Comparison of ENCODE assay signal across 10 cellular contexts in the genomic region with DNA sequence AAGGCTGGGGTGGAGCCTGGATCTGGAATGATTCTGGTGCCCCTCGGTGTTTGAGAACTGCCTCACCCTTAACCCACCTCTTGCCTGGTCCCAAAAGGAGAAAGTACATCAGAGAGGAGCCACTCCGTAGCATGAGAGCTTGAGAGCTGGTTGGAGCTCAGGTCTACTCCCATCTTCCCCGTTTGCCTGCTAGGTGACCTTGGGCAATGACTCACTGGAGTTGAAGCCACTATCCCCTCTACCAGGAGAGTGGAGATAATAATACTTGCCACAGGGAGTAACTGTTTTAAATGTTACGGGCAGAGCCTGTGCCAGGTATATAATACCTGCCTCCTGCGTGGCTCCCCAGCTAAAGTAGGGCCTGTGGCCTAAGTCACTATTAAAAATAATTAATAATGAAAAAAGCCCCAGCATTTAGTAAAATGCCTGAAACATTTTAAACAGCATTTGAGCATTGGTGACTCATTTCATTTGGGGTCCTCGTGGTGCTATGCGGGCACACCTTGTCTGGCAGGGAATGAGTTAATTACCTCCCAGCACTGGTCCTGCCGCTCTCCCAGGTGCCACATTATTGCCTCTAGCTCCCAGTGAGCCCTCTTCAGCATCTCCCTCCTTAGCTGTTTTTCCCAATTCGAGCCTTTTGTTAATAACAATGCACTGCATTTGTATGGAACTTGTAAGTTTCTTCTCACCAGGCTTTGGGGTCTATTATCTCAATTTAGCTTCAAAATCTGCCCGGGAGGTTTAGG. TPM values are rescaled to one million over a fixed set of nuclear protein-coding genes. Genes with fewer than 3 reads are reported as not detected.
DNase-seq lines count a peak whose midpoint lies in the region; ATAC-seq and TF ChIP-seq lines count a peak whose summit lies in the region.
"Had no signal": no experiment of that assay in that cellular context is flagged by ENCODE, and none has a peak within 500 bp of the region (broad histone marks: within the 10 kb centered on the region; RNA-seq: fewer than 3 reads in every experiment).

No MANE protein-coding gene starts in this region.

- no peak for TF ChIP-seq POLR2A in stomach (IDR thresholded peaks at IDR 0.05)

- peaks cover 0 to 2% (median 0%) of the 10 kb centered on the region in 7 donors for H3K9me3 Mint-ChIP-seq in CD4-positive, CD25-positive, alpha-beta regulatory T cell
- H3K9me3 Mint-ChIP-seq in IgD-negative memory B cell (no peaks in the 10 kb centered on the region), Caco-2 (ENCODE audit: unreplicated experiment) (no peaks in the 10 kb centered on the region)
- no peaks in the 10 kb centered on the region for H3K9me3 Mint-ChIP-seq in activated naive CD8-positive, alpha-beta T cell treated with anti-CD3 and anti-CD28 coated beads, Interleukin-2, amount 50 U/mL, for 24 hours

- 65 to 71% (median 67%) methylated on average over 10 of the region's 10 CpGs for WGBS in stomach, 5 donors

- peak overlapping the region; percentile 78 to 98 (median 98) for H3K27ac Mint-ChIP-seq in CD4-positive, CD25-positive, alpha-beta regulatory T cell
- H3K27ac Mint-ChIP-seq in IgD-negative memory B cell (peak overlapping the region; percentile 42 to 95 (median 84)), Caco-2 (ENCODE audit: unreplicated experiment) (no peak overlapping the region)
- H3K27ac Mint-ChIP-seq in activated naive CD8-positive, alpha-beta T cell treated with anti-CD3 and anti-CD28 coated beads, Interleukin-2, amount 50 U/mL, for 24 hours = peak overlapping the region; percentile 70

- intact Hi-C loops in Caco-2 (cut with micrococcal nuclease; ENCODE audit: unreplicated experiment) (no loop called here), stomach (cut with DNase I; ENCODE audit: low total_unique reads) (no loop called here)

- no peak for TF ChIP-seq CTCF in Caco-2 (IDR thresholded peaks at IDR 0.05; ENCODE audit: insufficient read depth in 1 of 2, low read depth in 1 of 2, low read length in 1 of 2, severe bottlenecking in 1 of 2, unreplicated experiment in 1 of 2)
- no peak for TF ChIP-seq CTCF in stomach (IDR thresholded peaks at IDR 0.05)

- peak overlapping the region in 1 of 4 donors; percentile 74 for H3K4me3 Mint-ChIP-seq in CD4-positive, CD25-positive, alpha-beta regulatory T cell
- H3K4me3 Mint-ChIP-seq in IgD-negative memory B cell = no peak overlapping the region
- no peak overlapping the region for H3K4me3 Mint-ChIP-seq in activated naive CD8-positive, alpha-beta T cell treated with anti-CD3 and anti-CD28 coated beads, Interleukin-2, amount 50 U/mL, for 24 hours
- H3K4me3 Mint-ChIP-seq in Caco-2 (ENCODE audit: unreplicated experiment) = no peak overlapping the region

- peak overlapping the region; percentile 94 for H3K27ac ChIP-seq in CD4-positive, CD25-positive, alpha-beta regulatory T cell (ENCODE audit: insufficient read depth, low read length, poor library complexity, severe bottlenecking)
- peak overlapping the region in 2 of 5 donors; percentile 32 to 51 for H3K27ac ChIP-seq in stomach
- H3K27ac ChIP-seq: SJSA1 had no signal

- no peaks in the 10 kb centered on the region for H3K27me3 ChIP-seq in CD4-positive, CD25-positive, alpha-beta regulatory T cell (ENCODE audit: control insufficient read depth, insufficient read depth, low read length)
- H3K27me3 ChIP-seq in Caco-2 (replicated peaks; ENCODE audit: control insufficient read depth, insufficient read depth, low read length) (no peaks in the 10 kb centered on the region), stomach (peaks cover 0 to 23% (median 0%) of the 10 kb centered on the region in 3 donors)
- H3K27me3 ChIP-seq: SJSA1 had no signal

- H3K27me3 Mint-ChIP-seq in CD4-positive, CD25-positive, alpha-beta regulatory T cell = no peaks in the 10 kb centered on the region
- H3K27me3 Mint-ChIP-seq in IgD-negative memory B cell = no peaks in the 10 kb centered on the region
- no peaks in the 10 kb centered on the region for H3K27me3 Mint-ChIP-seq in activated naive CD8-positive, alpha-beta T cell treated with anti-CD3 and anti-CD28 coated beads, Interleukin-2, amount 50 U/mL, for 24 hours
- H3K27me3 Mint-ChIP-seq in Caco-2 (ENCODE audit: insufficient read depth, unreplicated experiment) = no peaks in the 10 kb centered on the region

- peaks cover 40% of the 10 kb centered on the region for H3K36me3 ChIP-seq in CD4-positive, CD25-positive, alpha-beta regulatory T cell (ENCODE audit: control insufficient read depth, insufficient read depth, low read length)
- H3K36me3 ChIP-seq in Caco-2 (ENCODE audit: control insufficient read depth, insufficient read depth, low read length) (no peaks in the 10 kb centered on the region), stomach (peaks cover 0 to 5% (median 0%) of the 10 kb centered on the region in 4 donors)
- H3K36me3 ChIP-seq: SJSA1 had no signal

- BruUV-seq in Caco-2 (replicated peaks; lab: Mats Ljungman, UMichigan) = no TSS peak

- CTCF ChIA-PET in Caco-2 (lab: Charles Lee) = interaction anchor here (0.7 kb wide), 1 partner anchor 151 kb away, joined by 3 read pairs; no protein-coding TSS in a partner anchor

- TF ChIP-seq EP300 in stomach (IDR thresholded peaks at IDR 0.05) = no peak

- peaks cover 51% of the 10 kb centered on the region for H3K36me3 Mint-ChIP-seq in CD4-positive, CD25-positive, alpha-beta regulatory T cell
- H3K36me3 Mint-ChIP-seq in IgD-negative memory B cell = peaks cover 7% of the 10 kb centered on the region
- peaks cover 16% of the 10 kb centered on the region for H3K36me3 Mint-ChIP-seq in activated naive CD8-positive, alpha-beta T cell treated with anti-CD3 and anti-CD28 coated beads, Interleukin-2, amount 50 U/mL, for 24 hours (ENCODE audit: low read depth)
- peaks cover 5% of the 10 kb centered on the region for H3K36me3 Mint-ChIP-seq in Caco-2 (ENCODE audit: insufficient read depth, unreplicated experiment)

- H3K4me1 Mint-ChIP-seq in CD4-positive, CD25-positive, alpha-beta regulatory T cell = peaks cover 19 to 92% (median 71%) of the 10 kb centered on the region in 4 donors
- H3K4me1 Mint-ChIP-seq in IgD-negative memory B cell = peaks cover 22 to 65% (median 43%) of the 10 kb centered on the region in 3 donors
- peaks cover 97% of the 10 kb centered on the region for H3K4me1 Mint-ChIP-seq in activated naive CD8-positive, alpha-beta T cell treated with anti-CD3 and anti-CD28 coated beads, Interleukin-2, amount 50 U/mL, for 24 hours
- H3K4me1 Mint-ChIP-seq in Caco-2 (ENCODE audit: low read depth, unreplicated experiment) = no peaks in the 10 kb centered on the region

- no peak for ATAC-seq in CD4-positive, CD25-positive, alpha-beta regulatory T cell (ENCODE audit: low read depth in 2 of 2)
- no peak for ATAC-seq in activated naive CD8-positive, alpha-beta T cell treated with anti-CD3 and anti-CD28 coated beads, Interleukin-2, amount 50 U/mL, for 24 hours
- no peak for ATAC-seq in GM21723 (IDR thresholded peaks at IDR 0.05; ENCODE audit: unreplicated experiment)

- no peaks in the 10 kb centered on the region for H3K9me3 ChIP-seq in CD4-positive, CD25-positive, alpha-beta regulatory T cell (ENCODE audit: control insufficient read depth in 2 of 2, low read length in 2 of 2)
- H3K9me3 ChIP-seq in Caco-2 (no peaks in the 10 kb centered on the region), stomach (no peaks in the 10 kb centered on the region)
- H3K9me3 ChIP-seq: SJSA1 had no signal

- H3K4me1 ChIP-seq in CD4-positive, CD25-positive, alpha-beta regulatory T cell (ENCODE audit: control insufficient read depth, insufficient read depth, low read length, poor library complexity, severe bottlenecking) = peaks cover 89% of the 10 kb centered on the region
- H3K4me1 ChIP-seq in Caco-2 (peaks cover 6% of the 10 kb centered on the region; the same call in 1 of the 2 replicates), stomach (peaks cover 21 to 83% (median 33%) of the 10 kb centered on the region in 4 donors)

- POLR2A ChIA-PET in Caco-2 (lab: Charles Lee) = no interaction called here

- DNase-seq in CD4-positive, CD25-positive, alpha-beta regulatory T cell = no peak
- DNase-seq in activated naive CD8-positive, alpha-beta T cell treated with anti-CD3 and anti-CD28 coated beads, Interleukin-2, amount 50 U/mL, for 24 hours = no peak
- DNase-seq in kidney glomerular epithelial cell (lab: John Stamatoyannopoulos, UW) (peak; percentile 38), Caco-2 (no peak), stomach (no peak)
- DNase-seq in activated CD4-positive, CD25-positive, alpha-beta regulatory T cell (lab: John Stamatoyannopoulos, UW) = no peak
- DNase-seq: NCI-H2029 had no signal

- H3K4me3 ChIP-seq in CD4-positive, CD25-positive, alpha-beta regulatory T cell (ENCODE audit: low read depth, low read length) = no peak overlapping the region
- H3K4me3 ChIP-seq in Caco-2 (ENCODE audit: low read depth, low read length) (no peak overlapping the region), stomach (no peak overlapping the region)
- H3K4me3 ChIP-seq: SJSA1 had no signal

RNA-seq across cellular contexts. Expression of a gene that starts 22.5 kb away (rescaled TPM):
- 153 TPM for total RNA-seq in CD4-positive, CD25-positive, alpha-beta regulatory T cell
- polyA plus RNA-seq in CD4-positive, CD25-positive, alpha-beta regulatory T cell = 10 to 100 TPM; 47.4 to 56.9 (median 48.9) TPM
- polyA plus RNA-seq in IgD-negative memory B cell (70.8 TPM), stomach (1 to 10 TPM; 1.9 to 6.0 (median 5.0) TPM)
- total RNA-seq in Caco-2 (2022) (not detected in 2 replicates), stomach (10 to 100 TPM in 2 of 5 donors, 1 to 10 TPM in 2, not detected in 1; 4.2 to 77.0 (median 12.5) TPM)
